In genomic region chrX:107775000-107775733, GRCh38 we compare ENCODE assay signal across 8 cellular contexts. TPM values are rescaled to one million over a fixed set of nuclear protein-coding genes. Genes with fewer than 3 reads are reported as not detected.
A peak's percentile ranks its signal among the peaks of the same experiment; 100 is the strongest.
DNase-seq lines count a peak whose midpoint lies in the region; ATAC-seq and TF ChIP-seq lines count a peak whose summit lies in the region.

No MANE protein-coding gene starts in this region.

- peak overlapping the region; percentile 80 for H3K4me3 Mint-ChIP-seq in neural progenitor cell

- H3K27me3 Mint-ChIP-seq in neural progenitor cell (ENCODE audit: insufficient read depth, low read depth), result peaks cover 23% of the 10 kb centered on the region

- peak; percentile 12 for ATAC-seq in GM21737 (IDR thresholded peaks at IDR 0.05; ENCODE audit: unreplicated experiment)
- ATAC-seq in esophagus mucosa, result no peak
- ATAC-seq in HG02970 (IDR thresholded peaks at IDR 0.05; ENCODE audit: low FRiP score, unreplicated experiment), result no peak

- H3K27ac ChIP-seq in BLaER1 (no peak overlapping the region), OCI-LY3 (ENCODE audit: low read length) (no peak overlapping the region), neural progenitor cell (no peak overlapping the region)

- H3K9me3 Mint-ChIP-seq in neural progenitor cell, result no peaks in the 10 kb centered on the region

- TF ChIP-seq CTCF in OCI-LY3 (IDR thresholded peaks at IDR 0.05; ENCODE audit: low read depth, low read length) (no peak), neural progenitor cell (IDR thresholded peaks at IDR 0.05) (peak; percentile 24)

- H3K27me3 ChIP-seq in BLaER1 (peaks cover 88% of the 10 kb centered on the region), OCI-LY3 (ENCODE audit: low read depth, low read length) (no peaks in the 10 kb centered on the region), endocrine pancreas (ENCODE audit: control insufficient read depth, insufficient read depth, low read length) (no peaks in the 10 kb centered on the region), neural progenitor cell (peaks cover 52% of the 10 kb centered on the region)

- H4K20me1 ChIP-seq in BLaER1, result peaks cover 22% of the 10 kb centered on the region; the same call in 1 of the 2 replicates
- no peaks in the 10 kb centered on the region for H4K20me1 ChIP-seq in OCI-LY3 (ENCODE audit: insufficient read depth, low read length)
- no peaks in the 10 kb centered on the region for H4K20me1 ChIP-seq in neural progenitor cell (ENCODE audit: low read depth)

- no peaks in the 10 kb centered on the region for H3K36me3 ChIP-seq in BLaER1
- no peaks in the 10 kb centered on the region for H3K36me3 ChIP-seq in OCI-LY3 (replicated peaks; ENCODE audit: low read depth, low read length)
- H3K36me3 ChIP-seq in endocrine pancreas (ENCODE audit: control insufficient read depth, insufficient read depth, low read length), result no peaks in the 10 kb centered on the region
- no peaks in the 10 kb centered on the region for H3K36me3 ChIP-seq in neural progenitor cell

- H3K4me3 ChIP-seq in BLaER1 (peak overlapping the region; percentile 65), OCI-LY3 (ENCODE audit: low read length) (peak overlapping the region; percentile 77), endocrine pancreas (ENCODE audit: control insufficient read depth, insufficient read depth, low read length) (peak overlapping the region; percentile 71), neural progenitor cell (peak overlapping the region; percentile 56)

- H3K9ac ChIP-seq in BLaER1, result no peak overlapping the region
- H3K9ac ChIP-seq in OCI-LY3 (ENCODE audit: low read length), result peak overlapping the region; percentile 17; the same call in 1 of the 2 replicates
- H3K9ac ChIP-seq in endocrine pancreas (ENCODE audit: control insufficient read depth, insufficient read depth, low read length), result peak overlapping the region; percentile 60
- no peak overlapping the region for H3K9ac ChIP-seq in neural progenitor cell

- DNase-seq in neural progenitor cell (ENCODE audit: low spot score) (peak; percentile 35), NCI-H1417 (lab: John Stamatoyannopoulos, UW) (no peak)

- H3K36me3 Mint-ChIP-seq in neural progenitor cell, result no peaks in the 10 kb centered on the region

- H3F3A ChIP-seq in neural progenitor cell (ENCODE audit: low read depth), result no peaks in the 10 kb centered on the region

- peaks cover 9% of the 10 kb centered on the region for H3K4me1 ChIP-seq in BLaER1
- H3K4me1 ChIP-seq in OCI-LY3 (ENCODE audit: low read length), result peaks cover 4% of the 10 kb centered on the region
- H3K4me1 ChIP-seq in endocrine pancreas (ENCODE audit: control insufficient read depth, insufficient read depth, low read length), result no peaks in the 10 kb centered on the region
- peaks cover 24% of the 10 kb centered on the region for H3K4me1 ChIP-seq in neural progenitor cell

- no peaks in the 10 kb centered on the region for H3K79me2 ChIP-seq in OCI-LY3 (ENCODE audit: low read length)
- H3K79me2 ChIP-seq in neural progenitor cell (ENCODE audit: low read depth), result no peaks in the 10 kb centered on the region

- no peaks in the 10 kb centered on the region for H3K9me3 ChIP-seq in BLaER1
- H3K9me3 ChIP-seq in OCI-LY3 (ENCODE audit: insufficient read depth, low read length), result no peaks in the 10 kb centered on the region
- no peaks in the 10 kb centered on the region for H3K9me3 ChIP-seq in endocrine pancreas (ENCODE audit: control insufficient read depth, low read length)
- H3K9me3 ChIP-seq in neural progenitor cell (ENCODE audit: low read depth), result no peaks in the 10 kb centered on the region

- peak overlapping the region; percentile 71 for H2AFZ ChIP-seq in OCI-LY3 (ENCODE audit: low read depth, low read length)
- peak overlapping the region; percentile 87 for H2AFZ ChIP-seq in neural progenitor cell (replicated peaks)

- H3K4me2 ChIP-seq in BLaER1 (peak overlapping the region; percentile 91), OCI-LY3 (ENCODE audit: low read length) (peak overlapping the region; percentile 95), neural progenitor cell (peak overlapping the region; percentile 89)

- H3K4me1 Mint-ChIP-seq in neural progenitor cell, result peaks cover 19% of the 10 kb centered on the region

- H3K27ac Mint-ChIP-seq in neural progenitor cell, result no peak overlapping the region

RNA-seq across cellular contexts. Expression of gene TSC22D3, which starts 0.4 kb away (rescaled TPM):
- total RNA-seq in neural progenitor cell (ENCODE audit: low replicate concordance), result 44.9 and 51.0 TPM in 2 replicates
- total RNA-seq in esophagus mucosa, result 46.2 TPM

RNA-seq across cellular contexts. Expression of gene NCBP2L, which starts 2.4 kb away (rescaled TPM):
- total RNA-seq in neural progenitor cell (ENCODE audit: low replicate concordance) (not detected in 2 replicates), esophagus mucosa (not detected)

RNA-seq across cellular contexts. Expression of gene MID2, which starts 50.5 kb away (rescaled TPM):
- total RNA-seq in neural progenitor cell (ENCODE audit: low replicate concordance), result 1.2 and 3.8 TPM in 2 replicates
- 17.8 TPM for total RNA-seq in esophagus mucosa

Comparison
In these comparisons a context has a peak if more than half of its experiments do, and no peak if none do; other contexts are left out.
1. H3K9ac ChIP-seq: peak in OCI-LY3 (single experiment) and endocrine pancreas (single experiment); none in BLaER1 (single experiment) and neural progenitor cell (single experiment).
2. Peak in every context shown above with its lines, with median percentiles within 50 percentile points of each other: H3K4me2 ChIP-seq and H3K4me3 ChIP-seq.